In the genomic region with DNA sequence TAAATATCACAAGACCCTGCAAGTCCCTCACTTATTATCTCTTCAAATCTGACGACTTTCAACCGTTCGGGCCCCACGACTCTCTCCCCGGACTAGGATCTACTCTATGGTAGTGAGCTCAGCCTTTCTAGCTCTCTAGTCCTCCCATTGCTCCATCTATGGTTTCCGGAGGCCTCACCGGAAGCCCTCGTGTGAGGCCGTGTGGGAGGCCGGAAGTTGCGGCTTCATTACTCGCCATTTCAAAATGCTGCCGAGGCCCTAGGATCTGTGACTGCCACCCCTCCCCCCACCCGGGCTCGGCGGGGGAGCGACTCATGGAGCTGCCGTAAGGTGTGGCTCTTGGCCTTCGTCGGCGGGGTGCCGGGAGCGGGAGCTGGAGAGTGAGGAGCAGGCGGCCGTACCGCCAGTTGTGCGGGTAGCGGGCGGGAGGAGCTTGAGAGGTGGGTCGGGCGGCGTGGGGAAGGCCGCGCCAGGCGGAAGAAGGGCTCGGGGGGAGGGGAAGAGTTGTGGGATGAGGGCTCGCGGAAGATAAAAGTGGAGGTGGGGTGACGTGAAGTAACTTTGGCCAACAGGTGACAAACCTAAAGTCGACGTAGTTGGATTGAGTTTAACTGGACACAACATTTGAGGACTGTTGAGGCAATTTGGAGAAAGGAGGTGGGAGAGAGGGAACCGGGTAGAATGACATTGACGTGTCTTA, we compare ENCODE assay signal across 8 cellular contexts. TPM values are rescaled to one million over a fixed set of nuclear protein-coding genes. Genes with fewer than 3 reads are reported as not detected.
A peak's percentile ranks its signal among the peaks of the same experiment; 100 is the strongest.
DNase-seq lines count a peak whose midpoint lies in the region; ATAC-seq, FAIRE-seq and TF ChIP-seq lines count a peak whose summit lies in the region.

A gene with protein sequence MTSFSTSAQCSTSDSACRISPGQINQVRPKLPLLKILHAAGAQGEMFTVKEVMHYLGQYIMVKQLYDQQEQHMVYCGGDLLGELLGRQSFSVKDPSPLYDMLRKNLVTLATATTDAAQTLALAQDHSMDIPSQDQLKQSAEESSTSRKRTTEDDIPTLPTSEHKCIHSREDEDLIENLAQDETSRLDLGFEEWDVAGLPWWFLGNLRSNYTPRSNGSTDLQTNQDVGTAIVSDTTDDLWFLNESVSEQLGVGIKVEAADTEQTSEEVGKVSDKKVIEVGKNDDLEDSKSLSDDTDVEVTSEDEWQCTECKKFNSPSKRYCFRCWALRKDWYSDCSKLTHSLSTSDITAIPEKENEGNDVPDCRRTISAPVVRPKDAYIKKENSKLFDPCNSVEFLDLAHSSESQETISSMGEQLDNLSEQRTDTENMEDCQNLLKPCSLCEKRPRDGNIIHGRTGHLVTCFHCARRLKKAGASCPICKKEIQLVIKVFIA (plus strand): TSS at position 227 of the 700 bp plus-strand sequence. CDS start 9,113 bp downstream, outside the sequence.

- H3K9ac ChIP-seq in kidney (ENCODE audit: low read length in 2 of 2), result peak within 1 kb of the TSS; percentile 94

- FAIRE-seq in kidney (lab: Jason Lieb, UNC), result no peak

- peaks cover 5 to 8% of the 10 kb centered on the region in 2 donors for H3K4me1 ChIP-seq in kidney (ENCODE audit: control insufficient read depth in 1 of 2, insufficient read depth in 1 of 2, low read depth in 1 of 2, low read length in 2 of 2)

- TF ChIP-seq CTCF in kidney (IDR thresholded peaks at IDR 0.05; ENCODE audit: borderline replicate concordance, extremely low read depth, insufficient read depth), result no peak

- peak; percentile 74 for ATAC-seq in HG03439 (IDR thresholded peaks at IDR 0.05; ENCODE audit: unreplicated experiment)

- H3K4me3 ChIP-seq in kidney (ENCODE audit: low read length in 2 of 2), result peak within 1 kb of the TSS; percentile 99 to 100

- H3K27ac ChIP-seq in kidney (ENCODE audit: low read depth in 2 of 2, low read length in 2 of 2), result peak within 1 kb of the TSS; percentile 96 to 98

- peak; percentile 95 for DNase-seq in Ammon's horn (ENCODE audit: low spot score)
- DNase-seq in GM19238 (ENCODE audit: insufficient read length, low spot score), result peak; percentile 67
- peak; percentile 97 for DNase-seq in NCI-H510A (lab: John Stamatoyannopoulos, UW)
- peak; percentile 93 for DNase-seq in activated CD4-positive, CD25-positive, alpha-beta regulatory T cell treated with anti-CD3 and anti-CD28 coated beads, Interleukin-2, amount 50 U/mL, for 72 hours
- peak; percentile 95 for DNase-seq in cerebellum (ENCODE audit: low spot score)
- peak; percentile 96 for DNase-seq in kidney
- DNase-seq in stimulated activated CD4-positive, alpha-beta T cell treated with anti-CD3 and anti-CD28 coated beads, Interleukin-15, amount 100 ng/mL, for 1 hour (ENCODE audit: low read depth in 1 of 2, low spot score in 1 of 2), result peak; percentile 84 to 87

- H3K36me3 ChIP-seq in kidney (ENCODE audit: control insufficient read depth in 1 of 2, insufficient read depth in 2 of 2, low read length in 2 of 2), result no peaks in the 10 kb centered on the region

- intact Hi-C loops in kidney (cut with DNase I), result no loop called here

- H3K9me3 ChIP-seq in kidney (ENCODE audit: control insufficient read depth in 1 of 2, low read length in 2 of 2), result no peaks in the 10 kb centered on the region

RNA-seq across cellular contexts. Expression of the gene that starts here (rescaled TPM):
- total RNA-seq in cerebellum (116 TPM), kidney (87.9 TPM)
- 6.3 TPM for polyA plus RNA-seq in kidney (ENCODE audit: insufficient read depth, low read depth, low replicate concordance)

Comparison
In these comparisons a context has a peak if more than half of its experiments do, and no peak if none do; other contexts are left out.
1. Peak in every context shown above with its lines: DNase-seq, ATAC-seq, H3K4me3 ChIP-seq and H3K27ac ChIP-seq.